2 cellular contexts compared by ENCODE assay signal in the genomic region with DNA sequence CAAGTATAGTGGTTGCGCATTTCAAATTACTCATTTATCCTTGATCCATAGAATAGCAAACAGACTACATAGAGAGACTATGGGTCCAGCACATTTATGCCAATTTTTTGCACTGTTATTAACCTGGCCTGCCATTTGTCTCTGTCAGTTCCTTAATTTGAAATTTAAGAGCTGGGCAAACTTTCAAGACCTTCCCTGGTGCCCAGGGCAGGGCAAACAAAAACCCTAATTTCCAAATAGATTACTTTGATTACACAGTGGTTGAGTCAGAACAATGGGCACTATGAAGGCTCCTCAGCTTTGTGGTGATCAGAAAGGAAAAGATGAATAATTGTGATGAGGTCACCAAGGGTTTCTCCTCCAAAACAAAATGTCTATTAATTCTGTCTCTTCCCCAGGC.
TF ChIP-seq lines count a peak whose summit lies in the region.

No MANE protein-coding gene starts in this region.

TF ChIP-seq in SK-N-SH, 30 proteins besides CTCF, POLR2A, EP300 and RAD21 (continued from another document):
- TF ChIP-seq, protein P1, sequence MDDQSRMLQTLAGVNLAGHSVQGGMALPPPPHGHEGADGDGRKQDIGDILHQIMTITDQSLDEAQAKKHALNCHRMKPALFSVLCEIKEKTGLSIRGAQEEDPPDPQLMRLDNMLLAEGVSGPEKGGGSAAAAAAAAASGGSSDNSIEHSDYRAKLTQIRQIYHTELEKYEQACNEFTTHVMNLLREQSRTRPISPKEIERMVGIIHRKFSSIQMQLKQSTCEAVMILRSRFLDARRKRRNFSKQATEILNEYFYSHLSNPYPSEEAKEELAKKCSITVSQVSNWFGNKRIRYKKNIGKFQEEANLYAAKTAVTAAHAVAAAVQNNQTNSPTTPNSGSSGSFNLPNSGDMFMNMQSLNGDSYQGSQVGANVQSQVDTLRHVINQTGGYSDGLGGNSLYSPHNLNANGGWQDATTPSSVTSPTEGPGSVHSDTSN (IDR thresholded peaks at IDR 0.05), result peak; percentile 51
- TF ChIP-seq EZH2phosphoT487 (IDR thresholded peaks at IDR 0.05; ENCODE audit: borderline replicate concordance, low read depth) (no peak), SIN3A (IDR thresholded peaks at IDR 0.05; ENCODE audit: borderline replicate concordance, low read depth, low read length) (no peak), JUND (IDR thresholded peaks at IDR 0.05) (peak; percentile 19)
TF ChIP-seq in SK-N-SH: peak in this region for 3.

TF ChIP-seq in SK-N-SH treated with all-trans-retinoic acid at 6 μM for 48 hours, 23 proteins besides CTCF, POLR2A, EP300 and RAD21 (continued from another document):
- TF ChIP-seq, protein P2, sequence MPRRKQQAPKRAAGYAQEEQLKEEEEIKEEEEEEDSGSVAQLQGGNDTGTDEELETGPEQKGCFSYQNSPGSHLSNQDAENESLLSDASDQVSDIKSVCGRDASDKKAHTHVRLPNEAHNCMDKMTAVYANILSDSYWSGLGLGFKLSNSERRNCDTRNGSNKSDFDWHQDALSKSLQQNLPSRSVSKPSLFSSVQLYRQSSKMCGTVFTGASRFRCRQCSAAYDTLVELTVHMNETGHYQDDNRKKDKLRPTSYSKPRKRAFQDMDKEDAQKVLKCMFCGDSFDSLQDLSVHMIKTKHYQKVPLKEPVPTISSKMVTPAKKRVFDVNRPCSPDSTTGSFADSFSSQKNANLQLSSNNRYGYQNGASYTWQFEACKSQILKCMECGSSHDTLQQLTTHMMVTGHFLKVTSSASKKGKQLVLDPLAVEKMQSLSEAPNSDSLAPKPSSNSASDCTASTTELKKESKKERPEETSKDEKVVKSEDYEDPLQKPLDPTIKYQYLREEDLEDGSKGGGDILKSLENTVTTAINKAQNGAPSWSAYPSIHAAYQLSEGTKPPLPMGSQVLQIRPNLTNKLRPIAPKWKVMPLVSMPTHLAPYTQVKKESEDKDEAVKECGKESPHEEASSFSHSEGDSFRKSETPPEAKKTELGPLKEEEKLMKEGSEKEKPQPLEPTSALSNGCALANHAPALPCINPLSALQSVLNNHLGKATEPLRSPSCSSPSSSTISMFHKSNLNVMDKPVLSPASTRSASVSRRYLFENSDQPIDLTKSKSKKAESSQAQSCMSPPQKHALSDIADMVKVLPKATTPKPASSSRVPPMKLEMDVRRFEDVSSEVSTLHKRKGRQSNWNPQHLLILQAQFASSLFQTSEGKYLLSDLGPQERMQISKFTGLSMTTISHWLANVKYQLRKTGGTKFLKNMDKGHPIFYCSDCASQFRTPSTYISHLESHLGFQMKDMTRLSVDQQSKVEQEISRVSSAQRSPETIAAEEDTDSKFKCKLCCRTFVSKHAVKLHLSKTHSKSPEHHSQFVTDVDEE (CRISPR knock-in tag; IDR thresholded peaks at IDR 0.05), result no peak
- TF ChIP-seq ISL1 (CRISPR knock-in tag; IDR thresholded peaks at IDR 0.05) (no peak), ARNTL (CRISPR knock-in tag; IDR thresholded peaks at IDR 0.05; ENCODE audit: borderline replicate concordance, low read depth) (no peak), ESRRG (CRISPR knock-in tag; IDR thresholded peaks at IDR 0.05) (no peak)
